ENCODE assay signal across 1 cellular context in genomic region chr21:32604484-32604883, GRCh38.
TF ChIP-seq lines count a peak whose summit lies in the region.

No MANE protein-coding gene starts in this region.

TF ChIP-seq in H1, 55 proteins besides CTCF, POLR2A, EP300 and RAD21 (continued from another document):
- no peak for TF ChIP-seq CTBP2 (IDR thresholded peaks at IDR 0.05; ENCODE audit: borderline replicate concordance, insufficient read depth, insufficient read length, low read length)
- no peak for TF ChIP-seq SIX5 (IDR thresholded peaks at IDR 0.05; ENCODE audit: low read depth, low read length)
- no peak for TF ChIP-seq ATF3 (IDR thresholded peaks at IDR 0.05; ENCODE audit: insufficient read depth, low read depth, low read length)
- no peak for TF ChIP-seq JUN (IDR thresholded peaks at IDR 0.05; ENCODE audit: low read depth, low read length)
- TF ChIP-seq EZH2 (IDR thresholded peaks at IDR 0.05; ENCODE audit: low read depth, low read length, severe bottlenecking) = no peak
- TF ChIP-seq RNF2 (IDR thresholded peaks at IDR 0.05; ENCODE audit: borderline replicate concordance, low read depth, low read length, missing control alignments, poor library complexity, severe bottlenecking) = no peak
- TF ChIP-seq FOSL1 (IDR thresholded peaks at IDR 0.05; ENCODE audit: insufficient read depth, low read depth, low read length) = no peak
- no peak for TF ChIP-seq CEBPB (IDR thresholded peaks at IDR 0.05; ENCODE audit: low read depth, low read length)
- no peak for TF ChIP-seq CBX5 (IDR thresholded peaks at IDR 0.05; ENCODE audit: low read depth, low read length)
- peak; percentile 86 for TF ChIP-seq MAX (IDR thresholded peaks at IDR 0.05)
- TF ChIP-seq TBP (IDR thresholded peaks at IDR 0.05; ENCODE audit: low read depth, low read length) = no peak
- no peak for TF ChIP-seq SP4 (IDR thresholded peaks at IDR 0.05; ENCODE audit: low read length)
- TF ChIP-seq RFX5 (IDR thresholded peaks at IDR 0.05; ENCODE audit: borderline replicate concordance, low read depth, low read length) = no peak
- no peak for TF ChIP-seq MAFK (IDR thresholded peaks at IDR 0.05; ENCODE audit: low read depth, low read length)
- no peak; the same call in 1 of the 2 replicates for TF ChIP-seq POLR2AphosphoS5 (IDR thresholded peaks at IDR 0.05; ENCODE audit: low read depth, low read length)
- TF ChIP-seq SP2 (IDR thresholded peaks at IDR 0.05; ENCODE audit: low read length) = no peak
- TF ChIP-seq CHD7 (IDR thresholded peaks at IDR 0.05; ENCODE audit: insufficient replicate concordance, low read length) = peak; percentile 40
- TF ChIP-seq BCL11A (IDR thresholded peaks at IDR 0.05; ENCODE audit: low read depth in 2 of 2, low read length in 2 of 2) = no peak
- TF ChIP-seq BACH1 (IDR thresholded peaks at IDR 0.05; ENCODE audit: low read length) = no peak
- no peak for TF ChIP-seq CREB1 (IDR thresholded peaks at IDR 0.05)
- TF ChIP-seq NRF1 (IDR thresholded peaks at IDR 0.05; ENCODE audit: low read depth, low read length) = no peak
- TF ChIP-seq CBX8 (IDR thresholded peaks at IDR 0.05; ENCODE audit: borderline replicate concordance, low read depth, low read length) = no peak
- no peak for TF ChIP-seq BRCA1 (IDR thresholded peaks at IDR 0.05; ENCODE audit: low read depth, low read length)
- TF ChIP-seq GABPA (IDR thresholded peaks at IDR 0.05; ENCODE audit: borderline replicate concordance, insufficient read depth, low read length) = no peak
- TF ChIP-seq ASH2L (IDR thresholded peaks at IDR 0.05; ENCODE audit: low read length) = peak; percentile 18
- no peak for TF ChIP-seq USF2 (IDR thresholded peaks at IDR 0.05; ENCODE audit: low read length)
- no peak for TF ChIP-seq KDM5A (IDR thresholded peaks at IDR 0.05; ENCODE audit: low read length)
- no peak for TF ChIP-seq CHD2 (IDR thresholded peaks at IDR 0.05; ENCODE audit: low read length)
- no peak for TF ChIP-seq RXRA (IDR thresholded peaks at IDR 0.05; ENCODE audit: insufficient read depth, low read depth, low read length)
- TF ChIP-seq POU5F1 (IDR thresholded peaks at IDR 0.05; ENCODE audit: low read depth, low read length) = no peak
- no peak for TF ChIP-seq KDM1A (IDR thresholded peaks at IDR 0.05; ENCODE audit: borderline replicate concordance, low read length)
- no peak for TF ChIP-seq HDAC6 (IDR thresholded peaks at IDR 0.05; ENCODE audit: low read depth, low read length)
- TF ChIP-seq E2F6 (IDR thresholded peaks at IDR 0.05) = peak; percentile 67
- TF ChIP-seq SRF (IDR thresholded peaks at IDR 0.05; ENCODE audit: low read depth, low read length) = no peak
- no peak for TF ChIP-seq NANOG (IDR thresholded peaks at IDR 0.05; ENCODE audit: insufficient read depth, low read depth, low read length, poor library complexity, severe bottlenecking)
- no peak for TF ChIP-seq CHD1 (IDR thresholded peaks at IDR 0.05; ENCODE audit: low read depth, low read length)
- no peak for TF ChIP-seq SAP30 (IDR thresholded peaks at IDR 0.05; ENCODE audit: insufficient read depth, insufficient replicate concordance, low read length)
- TF ChIP-seq TEAD4 (IDR thresholded peaks at IDR 0.05; ENCODE audit: low read depth, low read length) = peak; percentile 45; the same call in 1 of the 2 replicates
- peak in 1 of 2 experiments; percentile 80; a peak in 3 of 4 replicates for TF ChIP-seq HDAC2 (IDR thresholded peaks at IDR 0.05; ENCODE audit: borderline replicate concordance in 1 of 2, low read depth in 2 of 2, low read length in 2 of 2)
- TF ChIP-seq SIRT6 (IDR thresholded peaks at IDR 0.05; ENCODE audit: low read length) = no peak
- TF ChIP-seq YY1 (IDR thresholded peaks at IDR 0.05; ENCODE audit: low read depth, low read length) = peak; percentile 80
- no peak for TF ChIP-seq KDM4A (IDR thresholded peaks at IDR 0.05; ENCODE audit: low read depth, low read length, severe bottlenecking)
- no peak for TF ChIP-seq RBBP5 (IDR thresholded peaks at IDR 0.05; ENCODE audit: borderline replicate concordance, low read depth, low read length)
- TF ChIP-seq SIN3A (conservative IDR thresholded peaks at IDR 0.05 in 1 of 2, IDR thresholded peaks at IDR 0.05 in 1 of 2; ENCODE audit: low read depth in 1 of 2, low read length in 2 of 2) = peak; percentile 72 to 77; a peak in 1 of 4 replicates
- TF ChIP-seq EGR1 (IDR thresholded peaks at IDR 0.05; ENCODE audit: borderline replicate concordance, low read depth, low read length) = 0 out of 2 replicates have a peak, but pooled peaks have one; percentile 20
